ENCODE assay signal across 8 cellular contexts in genomic region chr7:99142727-99143521, GRCh38. TPM values are rescaled to one million over a fixed set of nuclear protein-coding genes. Genes with fewer than 3 reads are reported as not detected.
DNase-seq lines count a peak whose midpoint lies in the region; ATAC-seq and TF ChIP-seq lines count a peak whose summit lies in the region.

No MANE protein-coding gene starts in this region.

- peaks cover 22% of the 10 kb centered on the region for H3F3A ChIP-seq in SU-DHL-6 (ENCODE audit: insufficient read depth)

- H3K4me1 ChIP-seq in cardiac muscle cell (ENCODE audit: low read depth) = peaks cover 14% of the 10 kb centered on the region
- H3K4me1 ChIP-seq in ovary (ENCODE audit: insufficient read depth) = peaks cover 5% of the 10 kb centered on the region
- peaks cover 27% of the 10 kb centered on the region for H3K4me1 ChIP-seq in testis

- H4K20me1 ChIP-seq in SU-DHL-6 (ENCODE audit: low read depth, low read length) = peaks cover 29% of the 10 kb centered on the region

- peaks cover 47% of the 10 kb centered on the region for H3K79me2 ChIP-seq in SU-DHL-6 (ENCODE audit: insufficient read depth, low read length)

- peak; percentile 18 for ATAC-seq in activated naive CD8-positive, alpha-beta T cell treated with anti-CD3 and anti-CD28 coated beads, Interleukin-2, amount 10 ng/mL, durations not matched to agents 7 days and 5 days (ENCODE audit: low read depth)

- DNase-seq in DMS 273 (lab: John Stamatoyannopoulos, UW; ENCODE audit: unreplicated experiment) = peak; percentile 95
- no peak for DNase-seq in DMS 273 treated with DMSO at 0.1 percent for 48 hours (lab: John Stamatoyannopoulos, UW)
- peak; percentile 86 for DNase-seq in NB4 (ENCODE audit: low read depth)
- DNase-seq in activated naive CD8-positive, alpha-beta T cell treated with anti-CD3 and anti-CD28 coated beads, Interleukin-2, amount 10 ng/mL, durations not matched to agents 7 days and 5 days = peak; percentile 88
- peak; percentile 97 for DNase-seq in cardiac muscle cell (ENCODE audit: low read depth in 1 of 2, low spot score in 1 of 2)
- peak; percentile 98 to 99 (median 99) for DNase-seq in ovary
- peak; percentile 98 for DNase-seq in testis

- peak overlapping the region; percentile 95 for H3K4me3 Mint-ChIP-seq in activated naive CD8-positive, alpha-beta T cell treated with anti-CD3 and anti-CD28 coated beads, Interleukin-2, amount 10 ng/mL, durations not matched to agents 7 days and 5 days

- H3K36me3 Mint-ChIP-seq in activated naive CD8-positive, alpha-beta T cell treated with anti-CD3 and anti-CD28 coated beads, Interleukin-2, amount 10 ng/mL, durations not matched to agents 7 days and 5 days = peaks cover 10% of the 10 kb centered on the region

- peaks cover 10% of the 10 kb centered on the region for H3K27me3 Mint-ChIP-seq in activated naive CD8-positive, alpha-beta T cell treated with anti-CD3 and anti-CD28 coated beads, Interleukin-2, amount 10 ng/mL, durations not matched to agents 7 days and 5 days

- TF ChIP-seq POLR2A in NB4 (IDR thresholded peaks at IDR 0.05; ENCODE audit: extremely low read depth, insufficient read length) (no peak), ovary (IDR thresholded peaks at IDR 0.05) (peak; percentile 8), testis (IDR thresholded peaks at IDR 0.05) (no peak)

- H3K9ac ChIP-seq in SU-DHL-6 (ENCODE audit: low read length) = peak overlapping the region; percentile 83; the same call in 1 of the 2 replicates

- H3K27me3 ChIP-seq in SU-DHL-6 (ENCODE audit: low read length) (no peaks in the 10 kb centered on the region), cardiac muscle cell (no peaks in the 10 kb centered on the region), ovary (no peaks in the 10 kb centered on the region), testis (no peaks in the 10 kb centered on the region)

- WGBS in ovary, 3 donors = 1 to 3% (median 2%) methylated on average over 28 to 33 of the region's 33 CpGs
- WGBS in testis, 2 donors = 2 to 5% methylated on average over 30 to 32 of the region's 33 CpGs

- intact Hi-C loops in ovary (cut with DNase I) = loop anchor here (5.0 to 10.0 kb wide), 4 partner anchors 46 to 252 kb away; no protein-coding TSS in a partner anchor
- intact Hi-C loops in testis (cut with DNase I; ENCODE audit: low total_unique reads) = no loop called here

- H3K4me2 ChIP-seq in SU-DHL-6 (ENCODE audit: low read depth, low read length, poor library complexity, severe bottlenecking) = peak overlapping the region; percentile 56

- POLR2A ChIA-PET in activated naive CD8-positive, alpha-beta T cell treated with anti-CD3 and anti-CD28 coated beads, Interleukin-2, amount 10 ng/mL, durations not matched to agents 7 days and 5 days (lab: Charles Lee) = no interaction called here

- H3K27ac ChIP-seq in SU-DHL-6 (ENCODE audit: low read depth, low read length) (no peak overlapping the region), cardiac muscle cell (peak overlapping the region; percentile 92), ovary (peak overlapping the region; percentile 97 to 98), testis (peak overlapping the region; percentile 95 to 99)

- TF ChIP-seq EP300 in ovary (IDR thresholded peaks at IDR 0.05) = no peak

- H3K4me1 Mint-ChIP-seq in activated naive CD8-positive, alpha-beta T cell treated with anti-CD3 and anti-CD28 coated beads, Interleukin-2, amount 10 ng/mL, durations not matched to agents 7 days and 5 days = peaks cover 38% of the 10 kb centered on the region

- no peak overlapping the region for H2AFZ ChIP-seq in SU-DHL-6 (ENCODE audit: low read depth, low read length, severe bottlenecking)

- H3K36me3 ChIP-seq in SU-DHL-6 (ENCODE audit: low read length) (no peaks in the 10 kb centered on the region), cardiac muscle cell (no peaks in the 10 kb centered on the region), ovary (no peaks in the 10 kb centered on the region), testis (ENCODE audit: low read depth, missing control alignments) (no peaks in the 10 kb centered on the region)

- H3K9me2 ChIP-seq in SU-DHL-6 (replicated peaks; ENCODE audit: insufficient read depth, low read length) = no peaks in the 10 kb centered on the region

- H3K27ac Mint-ChIP-seq in activated naive CD8-positive, alpha-beta T cell treated with anti-CD3 and anti-CD28 coated beads, Interleukin-2, amount 10 ng/mL, durations not matched to agents 7 days and 5 days = peak overlapping the region; percentile 91

- H3K9me3 Mint-ChIP-seq in activated naive CD8-positive, alpha-beta T cell treated with anti-CD3 and anti-CD28 coated beads, Interleukin-2, amount 10 ng/mL, durations not matched to agents 7 days and 5 days = no peaks in the 10 kb centered on the region

- H3K9me3 ChIP-seq in SU-DHL-6 (ENCODE audit: insufficient read depth, low read length) (no peaks in the 10 kb centered on the region), cardiac muscle cell (ENCODE audit: low read depth) (no peaks in the 10 kb centered on the region), ovary (no peaks in the 10 kb centered on the region), testis (no peaks in the 10 kb centered on the region)

- peak overlapping the region; percentile 30 for H3K4me3 ChIP-seq in NB4 (ENCODE audit: low read depth, low read length)
- H3K4me3 ChIP-seq in SU-DHL-6 (ENCODE audit: insufficient read depth, low read length, poor library complexity, severe bottlenecking) = peak overlapping the region; percentile 89
- peak overlapping the region; percentile 82 for H3K4me3 ChIP-seq in cardiac muscle cell
- peak overlapping the region; percentile 99 for H3K4me3 ChIP-seq in ovary
- peak overlapping the region; percentile 90 to 99 for H3K4me3 ChIP-seq in testis

- TF ChIP-seq CTCF in NB4 (IDR thresholded peaks at IDR 0.05; ENCODE audit: low read depth, low read length) = no peak
- TF ChIP-seq CTCF in SU-DHL-6 (IDR thresholded peaks at IDR 0.05; ENCODE audit: insufficient read depth, low read length, poor library complexity, severe bottlenecking) = no peak
- no peak for TF ChIP-seq CTCF in cardiac muscle cell (IDR thresholded peaks at IDR 0.05; ENCODE audit: low read depth, low read length)
- no peak for TF ChIP-seq CTCF in ovary (IDR thresholded peaks at IDR 0.05)
- TF ChIP-seq CTCF in testis (IDR thresholded peaks at IDR 0.05) = no peak

RNA-seq across cellular contexts. Expression of gene SMURF1, which starts 1.0 kb away (rescaled TPM):
- total RNA-seq in activated naive CD8-positive, alpha-beta T cell treated with anti-CD3 and anti-CD28 coated beads, Interleukin-2, amount 10 ng/mL, durations not matched to agents 7 days and 5 days = 10 to 100 TPM; 15.1 to 16.2 TPM
- total RNA-seq in cardiac muscle cell (17.5 and 24.5 TPM in 2 replicates), ovary (10 to 100 TPM; 21.9 to 40.3 (median 29.2) TPM), testis (10 to 100 TPM; 34.5 to 46.9 TPM)
- polyA plus RNA-seq in cardiac muscle cell (11.9 and 18.5 TPM in 2 replicates), ovary (10 to 100 TPM; 15.1 to 22.9 TPM), testis (ENCODE audit: insufficient read depth, low read depth, low replicate concordance) (79.5 TPM)

Comparison
In these comparisons a context has a peak if more than half of its experiments do, and no peak if none do; other contexts are left out.
1. H3K4me3 ChIP-seq: peak in every context shown above with its lines; median percentile 99 in ovary; 94 in testis; 89 in SU-DHL-6; 82 in cardiac muscle cell; 30 in NB4.